26 cellular contexts compared by ENCODE assay signal in genomic region chr11:33928564-33928963, GRCh38. TPM values are rescaled to one million over a fixed set of nuclear protein-coding genes. Genes with fewer than 3 reads are reported as not detected.
"Had no signal": no experiment of that assay in that cellular context is flagged by ENCODE, and none has a peak within 500 bp of the region (broad histone marks: within the 10 kb centered on the region; RNA-seq: fewer than 3 reads in every experiment).

No MANE protein-coding gene starts in this region.

- H3K27ac ChIP-seq: hepatocyte, left ventricle myocardium inferior, pancreas, prostate gland, skin epidermis, suprapubic skin, thoracic aorta, tibial artery, upper lobe of right lung had no signal

- H3K27me3 ChIP-seq: hepatocyte, pancreas, suprapubic skin, tibial artery, upper lobe of right lung had no signal

- H3K36me3 Mint-ChIP-seq: stimulated activated effector memory CD8-positive, alpha-beta T cell treated with anti-CD3 and anti-CD28 coated beads, Interleukin-12 subunit alpha, Interleukin-12 subunit beta, amount 100 ng/mL, for 72 hours had no signal

- DNase-seq: islet precursor cell; left ventricle myocardium inferior; mesendoderm; midbrain; mucosa of descending colon; naive thymus-derived CD4-positive, alpha-beta T cell; nucleus accumbens; pancreas; posterior cingulate gyrus; retina; right cardiac atrium; stimulated activated CD4-positive, alpha-beta T cell treated with anti-CD3 and anti-CD28 coated beads, Interleukin-12 subunit alpha, Interleukin-12 subunit beta, amount 100 ng/mL, for 4 hours; stimulated activated CD4-positive, alpha-beta T cell treated with anti-CD3 and anti-CD28 coated beads, Interleukin-4, amount 100 ng/mL, for 24 hours; stimulated activated naive CD4-positive, alpha-beta T cell; tibial artery; trophoblast cell; upper lobe of right lung had no signal

- H3K4me3 ChIP-seq: hepatocyte, left ventricle myocardium inferior, lung, mucosa of descending colon, pancreas, prostate gland, skin epidermis, suprapubic skin, thoracic aorta, tibial artery, upper lobe of right lung had no signal

- H3K4me3 Mint-ChIP-seq: naive thymus-derived CD4-positive, alpha-beta T cell; natural killer cell treated with Interleukin-12 subunit alpha and Interleukin-12 subunit beta and Interleukin-15 and Interleukin-18, amount 100 ng/mL, for 72 hours; stimulated activated effector memory CD8-positive, alpha-beta T cell treated with anti-CD3 and anti-CD28 coated beads, Interleukin-12 subunit alpha, Interleukin-12 subunit beta, amount 100 ng/mL, for 72 hours; stimulated activated naive CD8-positive, alpha-beta T cell treated with anti-CD3 and anti-CD28 coated beads, Interleukin-15, Interleukin-2, amounts not matched to agents 100 ng/mL and 50 ng/mL, for 24 hours had no signal

- H3K27ac Mint-ChIP-seq: naive thymus-derived CD4-positive, alpha-beta T cell; stimulated activated effector memory CD8-positive, alpha-beta T cell treated with anti-CD3 and anti-CD28 coated beads, Interleukin-12 subunit alpha, Interleukin-12 subunit beta, amount 100 ng/mL, for 72 hours; stimulated activated naive CD8-positive, alpha-beta T cell treated with anti-CD3 and anti-CD28 coated beads, Interleukin-15, Interleukin-2, amounts not matched to agents 100 ng/mL and 50 ng/mL, for 24 hours had no signal

RNA-seq across cellular contexts. Expression of gene LMO2, which starts 36.7 kb away (rescaled TPM):
- total RNA-seq: natural killer cell treated with Interleukin-12 subunit alpha and Interleukin-12 subunit beta and Interleukin-15 and Interleukin-18, amount 100 ng/mL, for 72 hours had no signal
